In the genomic region with DNA sequence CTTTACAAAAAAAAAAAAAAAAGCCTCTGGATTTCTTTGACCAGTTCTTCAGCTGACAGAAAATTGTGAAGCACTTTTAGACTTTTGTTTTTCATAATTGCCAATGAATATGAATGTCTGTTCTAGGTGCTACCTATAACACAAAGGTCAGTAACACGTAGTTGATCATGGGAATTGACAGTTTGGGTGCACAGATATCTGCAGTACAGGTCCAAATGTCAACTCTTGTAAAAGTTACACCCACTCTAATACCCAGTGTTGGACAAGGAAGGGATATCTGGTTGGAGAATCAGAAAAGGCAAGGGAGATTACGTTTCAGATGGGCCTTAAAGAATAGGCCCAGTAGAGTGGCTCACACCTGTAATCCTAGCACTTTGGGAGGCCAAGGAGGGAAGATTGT, we compare ENCODE assay signal across 1 cellular context.
TF ChIP-seq lines count a peak whose summit lies in the region.

No MANE protein-coding gene starts in this region.

TF ChIP-seq in HCT116, 20 proteins besides CTCF, POLR2A, EP300 and RAD21:
- TF ChIP-seq, protein P1, sequence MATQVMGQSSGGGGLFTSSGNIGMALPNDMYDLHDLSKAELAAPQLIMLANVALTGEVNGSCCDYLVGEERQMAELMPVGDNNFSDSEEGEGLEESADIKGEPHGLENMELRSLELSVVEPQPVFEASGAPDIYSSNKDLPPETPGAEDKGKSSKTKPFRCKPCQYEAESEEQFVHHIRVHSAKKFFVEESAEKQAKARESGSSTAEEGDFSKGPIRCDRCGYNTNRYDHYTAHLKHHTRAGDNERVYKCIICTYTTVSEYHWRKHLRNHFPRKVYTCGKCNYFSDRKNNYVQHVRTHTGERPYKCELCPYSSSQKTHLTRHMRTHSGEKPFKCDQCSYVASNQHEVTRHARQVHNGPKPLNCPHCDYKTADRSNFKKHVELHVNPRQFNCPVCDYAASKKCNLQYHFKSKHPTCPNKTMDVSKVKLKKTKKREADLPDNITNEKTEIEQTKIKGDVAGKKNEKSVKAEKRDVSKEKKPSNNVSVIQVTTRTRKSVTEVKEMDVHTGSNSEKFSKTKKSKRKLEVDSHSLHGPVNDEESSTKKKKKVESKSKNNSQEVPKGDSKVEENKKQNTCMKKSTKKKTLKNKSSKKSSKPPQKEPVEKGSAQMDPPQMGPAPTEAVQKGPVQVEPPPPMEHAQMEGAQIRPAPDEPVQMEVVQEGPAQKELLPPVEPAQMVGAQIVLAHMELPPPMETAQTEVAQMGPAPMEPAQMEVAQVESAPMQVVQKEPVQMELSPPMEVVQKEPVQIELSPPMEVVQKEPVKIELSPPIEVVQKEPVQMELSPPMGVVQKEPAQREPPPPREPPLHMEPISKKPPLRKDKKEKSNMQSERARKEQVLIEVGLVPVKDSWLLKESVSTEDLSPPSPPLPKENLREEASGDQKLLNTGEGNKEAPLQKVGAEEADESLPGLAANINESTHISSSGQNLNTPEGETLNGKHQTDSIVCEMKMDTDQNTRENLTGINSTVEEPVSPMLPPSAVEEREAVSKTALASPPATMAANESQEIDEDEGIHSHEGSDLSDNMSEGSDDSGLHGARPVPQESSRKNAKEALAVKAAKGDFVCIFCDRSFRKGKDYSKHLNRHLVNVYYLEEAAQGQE (IDR thresholded peaks at IDR 0.05; ENCODE audit: low read depth) = no peak
- TF ChIP-seq, protein P2, sequence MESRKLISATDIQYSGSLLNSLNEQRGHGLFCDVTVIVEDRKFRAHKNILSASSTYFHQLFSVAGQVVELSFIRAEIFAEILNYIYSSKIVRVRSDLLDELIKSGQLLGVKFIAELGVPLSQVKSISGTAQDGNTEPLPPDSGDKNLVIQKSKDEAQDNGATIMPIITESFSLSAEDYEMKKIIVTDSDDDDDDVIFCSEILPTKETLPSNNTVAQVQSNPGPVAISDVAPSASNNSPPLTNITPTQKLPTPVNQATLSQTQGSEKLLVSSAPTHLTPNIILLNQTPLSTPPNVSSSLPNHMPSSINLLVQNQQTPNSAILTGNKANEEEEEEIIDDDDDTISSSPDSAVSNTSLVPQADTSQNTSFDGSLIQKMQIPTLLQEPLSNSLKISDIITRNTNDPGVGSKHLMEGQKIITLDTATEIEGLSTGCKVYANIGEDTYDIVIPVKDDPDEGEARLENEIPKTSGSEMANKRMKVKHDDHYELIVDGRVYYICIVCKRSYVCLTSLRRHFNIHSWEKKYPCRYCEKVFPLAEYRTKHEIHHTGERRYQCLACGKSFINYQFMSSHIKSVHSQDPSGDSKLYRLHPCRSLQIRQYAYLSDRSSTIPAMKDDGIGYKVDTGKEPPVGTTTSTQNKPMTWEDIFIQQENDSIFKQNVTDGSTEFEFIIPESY (IDR thresholded peaks at IDR 0.05; ENCODE audit: extremely low read depth, insufficient replicate concordance, low read length) = no peak
- TF ChIP-seq FOSL1 (IDR thresholded peaks at IDR 0.05; ENCODE audit: low read depth) = no peak
- no peak for TF ChIP-seq SRF (IDR thresholded peaks at IDR 0.05; ENCODE audit: low read depth)
- TF ChIP-seq, protein P3, sequence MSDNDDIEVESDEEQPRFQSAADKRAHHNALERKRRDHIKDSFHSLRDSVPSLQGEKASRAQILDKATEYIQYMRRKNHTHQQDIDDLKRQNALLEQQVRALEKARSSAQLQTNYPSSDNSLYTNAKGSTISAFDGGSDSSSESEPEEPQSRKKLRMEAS (IDR thresholded peaks at IDR 0.05) = no peak
